ENCODE assay signal across 12 cellular contexts in the genomic region with DNA sequence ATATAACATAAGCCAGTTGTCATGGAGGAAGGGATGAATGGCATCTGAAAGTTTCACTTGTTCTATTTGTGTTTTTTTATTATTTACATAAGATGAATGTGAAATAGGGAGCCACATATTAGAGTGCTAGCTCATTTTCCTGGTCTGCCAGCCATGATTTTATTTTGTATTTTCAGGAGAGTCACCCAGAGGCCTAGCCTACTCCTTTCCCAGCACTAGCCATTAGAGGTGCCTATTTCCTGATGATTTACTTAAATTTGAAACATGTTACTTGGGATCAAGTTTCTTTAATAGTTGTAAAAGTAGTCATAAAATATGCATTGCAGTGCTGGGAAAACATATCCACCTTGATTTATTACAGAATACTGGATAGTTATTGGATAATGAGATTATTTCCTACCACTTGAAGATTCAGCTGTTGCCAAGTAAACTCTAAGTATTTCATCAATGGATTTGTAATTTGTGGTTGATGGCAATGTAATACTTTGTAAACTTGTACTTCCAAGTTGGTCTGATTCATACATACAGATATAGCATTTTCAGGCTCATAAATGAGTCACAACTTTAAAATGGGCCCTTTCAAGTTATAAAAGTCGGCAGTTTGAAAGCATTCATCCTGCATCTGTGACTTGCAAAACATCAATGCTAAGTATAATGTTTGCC. TPM values are rescaled to one million over a fixed set of nuclear protein-coding genes. Genes with fewer than 3 reads are reported as not detected.
A peak's percentile ranks its signal among the peaks of the same experiment; 100 is the strongest.
DNase-seq lines count a peak whose midpoint lies in the region; ATAC-seq, FAIRE-seq and TF ChIP-seq lines count a peak whose summit lies in the region.
"Had no signal": no experiment of that assay in that cellular context is flagged by ENCODE, and none has a peak within 500 bp of the region (broad histone marks: within the 10 kb centered on the region; RNA-seq: fewer than 3 reads in every experiment).

No MANE protein-coding gene starts in this region.

- H3K27me3 ChIP-seq in bronchial epithelial cell (ENCODE audit: control insufficient read depth, insufficient read depth, low read length) = no peaks in the 10 kb centered on the region
- no peaks in the 10 kb centered on the region for H3K27me3 ChIP-seq in BE2C
- H3K27me3 ChIP-seq: tibial artery had no signal

- DNase-seq in HCEC 1CT (peak; percentile 76), NB4 (ENCODE audit: low read depth) (peak; percentile 77), bronchial epithelial cell (ENCODE audit: low read depth) (peak; percentile 86), renal cortical epithelial cell (ENCODE audit: low read depth) (peak; percentile 78), BE2C (no peak)
- no peak for DNase-seq in stimulated activated CD4-positive, alpha-beta T cell treated with anti-CD3 and anti-CD28 coated beads, Interleukin-2, amount 100 ng/mL, for 24 hours
- DNase-seq: activated CD8-positive, alpha-beta T cell treated with anti-CD3 and anti-CD28 coated beads, Interleukin-2, amount 10 ng/mL, durations not matched to agents 7 days and 5 days; erythroblast; T-cell; tibial artery had no signal

- no peak for TF ChIP-seq POLR2A in NB4 (IDR thresholded peaks at IDR 0.05; ENCODE audit: extremely low read depth, insufficient read length)

- FAIRE-seq in bronchial epithelial cell (lab: Jason Lieb, UNC) = no peak
- FAIRE-seq: HTR-8/SVneo had no signal

- no peak overlapping the region for H3K4me3 ChIP-seq in NB4 (ENCODE audit: low read depth, low read length)
- H3K4me3 ChIP-seq in bronchial epithelial cell (ENCODE audit: low read depth, low read length) = no peak overlapping the region
- H3K4me3 ChIP-seq in BE2C (ENCODE audit: low read depth, low read length) = no peak overlapping the region
- H3K4me3 ChIP-seq: tibial artery had no signal

- TF ChIP-seq CTCF in NB4 (IDR thresholded peaks at IDR 0.05; ENCODE audit: low read depth, low read length) = no peak
- no peak for TF ChIP-seq CTCF in bronchial epithelial cell (IDR thresholded peaks at IDR 0.05; ENCODE audit: insufficient read depth, low read length, severe bottlenecking)
- no peak for TF ChIP-seq CTCF in BE2C (IDR thresholded peaks at IDR 0.05; ENCODE audit: low read depth, low read length)

- H3K4me1 ChIP-seq in BE2C = no peaks in the 10 kb centered on the region
- H3K4me1 ChIP-seq: tibial artery had no signal

- H3K9me3 ChIP-seq in BE2C = no peaks in the 10 kb centered on the region
- H3K9me3 ChIP-seq: tibial artery had no signal

- no peak for ATAC-seq in GM19324 (IDR thresholded peaks at IDR 0.05; ENCODE audit: low FRiP score, unreplicated experiment)
- ATAC-seq: activated CD8-positive, alpha-beta T cell treated with anti-CD3 and anti-CD28 coated beads, Interleukin-2, amount 10 ng/mL, durations not matched to agents 7 days and 5 days; T-cell had no signal

- no peaks in the 10 kb centered on the region for H3K36me3 ChIP-seq in bronchial epithelial cell (ENCODE audit: control insufficient read depth, insufficient read depth, low read length)
- H3K36me3 ChIP-seq in BE2C = no peaks in the 10 kb centered on the region
- H3K36me3 ChIP-seq: tibial artery had no signal

RNA-seq across cellular contexts. Expression of gene KCNN2, which starts 50.8 kb away (rescaled TPM):
- total RNA-seq in bronchial epithelial cell (not detected in 2 replicates), renal cortical epithelial cell (0.20 TPM in 1 of 2 replicates, not detected in the other)
- 0.91 TPM for polyA plus RNA-seq in BE2C (2012; ENCODE audit: insufficient read depth, insufficient read length, low read depth)
- total RNA-seq: activated CD8-positive, alpha-beta T cell treated with anti-CD3 and anti-CD28 coated beads, Interleukin-2, amount 10 ng/mL, durations not matched to agents 7 days and 5 days; T-cell had no signal

Comparison
In these comparisons a context has a peak if more than half of its experiments do, and no peak if none do; other contexts are left out.
1. DNase-seq: peak in HCEC 1CT (single experiment), NB4 (single experiment), bronchial epithelial cell (single experiment) and renal cortical epithelial cell (single experiment); none in BE2C (single experiment) and stimulated activated CD4-positive, alpha-beta T cell treated with anti-CD3 and anti-CD28 coated beads, Interleukin-2, amount 100 ng/mL, for 24 hours (0 of 2).